8 cellular contexts compared by ENCODE assay signal in genomic region chr3:185927501-185928200, GRCh38. TPM values are rescaled to one million over a fixed set of nuclear protein-coding genes. Genes with fewer than 3 reads are reported as not detected.
A peak's percentile ranks its signal among the peaks of the same experiment; 100 is the strongest.
DNase-seq lines count a peak whose midpoint lies in the region; ATAC-seq and TF ChIP-seq lines count a peak whose summit lies in the region.

No MANE protein-coding gene starts in this region.

- H3K9me3 ChIP-seq in liver (ENCODE audit: control insufficient read depth in 4 of 4, low read length in 3 of 4) (no peaks in the 10 kb centered on the region), subcutaneous abdominal adipose tissue (ENCODE audit: control insufficient read depth in 5 of 5, low read length in 5 of 5) (no peaks in the 10 kb centered on the region)

- ATAC-seq in activated T-cell treated with anti-CD3 and anti-CD28 coated beads, Interleukin-2, amount 50 U/mL, for 72 hours (replicated peaks in 1 of 2): no peak
- ATAC-seq in activated naive CD8-positive, alpha-beta T cell treated with anti-CD3 and anti-CD28 coated beads, Interleukin-2, amount 50 U/mL, for 24 hours: peak; percentile 3
- no peak for ATAC-seq in HG03439 (IDR thresholded peaks at IDR 0.05; ENCODE audit: unreplicated experiment)
- ATAC-seq in GM21526 (IDR thresholded peaks at IDR 0.05; ENCODE audit: low FRiP score, unreplicated experiment): no peak

- peak overlapping the region; percentile 100 for H3K27ac Mint-ChIP-seq in activated T-cell treated with anti-CD3 and anti-CD28 coated beads, Interleukin-2, amount 50 U/mL, for 72 hours
- peak overlapping the region; percentile 70 for H3K27ac Mint-ChIP-seq in activated naive CD8-positive, alpha-beta T cell treated with anti-CD3 and anti-CD28 coated beads, Interleukin-2, amount 50 U/mL, for 24 hours

- H3K36me3 ChIP-seq in liver (ENCODE audit: control insufficient read depth in 4 of 4, insufficient read depth in 3 of 4, low read depth in 1 of 4, low read length in 3 of 4) (peaks cover 11 to 39% (median 31%) of the 10 kb centered on the region in 4 donors), subcutaneous abdominal adipose tissue (ENCODE audit: control insufficient read depth in 5 of 5, insufficient read depth in 5 of 5, low read length in 5 of 5) (peaks cover 27 to 50% (median 38%) of the 10 kb centered on the region in 5 donors)

- peaks cover 13 to 63% (median 58%) of the 10 kb centered on the region in 4 donors for H3K4me1 ChIP-seq in liver (ENCODE audit: control insufficient read depth in 4 of 4, insufficient read depth in 4 of 4, low read length in 3 of 4)
- H3K4me1 ChIP-seq in subcutaneous abdominal adipose tissue (ENCODE audit: control insufficient read depth in 5 of 5, insufficient read depth in 5 of 5, low read length in 5 of 5): peaks cover 7 to 71% (median 67%) of the 10 kb centered on the region in 5 donors

- no peak for DNase-seq in activated T-cell treated with anti-CD3 and anti-CD28 coated beads, Interleukin-2, amount 50 U/mL, for 72 hours
- DNase-seq in activated T-cell treated with anti-CD3 and anti-CD28 coated beads, Interleukin-2, amount 50 U/mL, for 48 hours: no peak
- DNase-seq in activated naive CD8-positive, alpha-beta T cell treated with anti-CD3 and anti-CD28 coated beads, Interleukin-2, amount 50 U/mL, for 24 hours: no peak
- DNase-seq in dedifferentiated amniotic fluid mesenchymal stem cell (ENCODE audit: extremely low spot score): no peak

- H3K27ac ChIP-seq in liver (ENCODE audit: low read depth in 1 of 2, low read length in 2 of 2): peak overlapping the region; percentile 40 to 56
- H3K27ac ChIP-seq in subcutaneous abdominal adipose tissue (ENCODE audit: low read depth, low read length): peak overlapping the region; percentile 68

- WGBS in liver: 12% methylated on average over 1 of the region's 1 CpG

- peak overlapping the region in 1 of 2 donors; percentile 19 for H3K9ac ChIP-seq in liver (ENCODE audit: low read depth in 1 of 2, low read length in 2 of 2)
- H3K9ac ChIP-seq in subcutaneous abdominal adipose tissue (ENCODE audit: low read length in 5 of 5): no peak overlapping the region

- no peak for TF ChIP-seq CTCF in liver (IDR thresholded peaks at IDR 0.05; ENCODE audit: low read depth, low read length, missing input control)

- H3K4me3 ChIP-seq in liver (ENCODE audit: low read depth in 1 of 3, low read length in 3 of 3) (no peak overlapping the region), subcutaneous abdominal adipose tissue (ENCODE audit: low read depth in 1 of 5, low read length in 5 of 5) (peak overlapping the region in 1 of 5 donors; percentile 9)

- no peaks in the 10 kb centered on the region for H3K27me3 Mint-ChIP-seq in activated T-cell treated with anti-CD3 and anti-CD28 coated beads, Interleukin-2, amount 50 U/mL, for 72 hours (ENCODE audit: low read depth)
- no peaks in the 10 kb centered on the region for H3K27me3 Mint-ChIP-seq in activated naive CD8-positive, alpha-beta T cell treated with anti-CD3 and anti-CD28 coated beads, Interleukin-2, amount 50 U/mL, for 24 hours

- peak overlapping the region; percentile 94 to 97 for H3K4me3 Mint-ChIP-seq in activated T-cell treated with anti-CD3 and anti-CD28 coated beads, Interleukin-2, amount 50 U/mL, for 72 hours
- H3K4me3 Mint-ChIP-seq in activated naive CD8-positive, alpha-beta T cell treated with anti-CD3 and anti-CD28 coated beads, Interleukin-2, amount 50 U/mL, for 24 hours: peak overlapping the region; percentile 100

- peaks cover 89% of the 10 kb centered on the region for H3K4me1 Mint-ChIP-seq in activated T-cell treated with anti-CD3 and anti-CD28 coated beads, Interleukin-2, amount 50 U/mL, for 72 hours (ENCODE audit: low read depth)
- H3K4me1 Mint-ChIP-seq in activated naive CD8-positive, alpha-beta T cell treated with anti-CD3 and anti-CD28 coated beads, Interleukin-2, amount 50 U/mL, for 24 hours: peaks cover 89% of the 10 kb centered on the region

- no peaks in the 10 kb centered on the region for H3K9me3 Mint-ChIP-seq in activated T-cell treated with anti-CD3 and anti-CD28 coated beads, Interleukin-2, amount 50 U/mL, for 72 hours
- H3K9me3 Mint-ChIP-seq in activated naive CD8-positive, alpha-beta T cell treated with anti-CD3 and anti-CD28 coated beads, Interleukin-2, amount 50 U/mL, for 24 hours: no peaks in the 10 kb centered on the region

- H3K36me3 Mint-ChIP-seq in activated T-cell treated with anti-CD3 and anti-CD28 coated beads, Interleukin-2, amount 50 U/mL, for 72 hours (ENCODE audit: insufficient read depth in 2 of 2): peaks cover 28 to 84% of the 10 kb centered on the region in 2 donors
- peaks cover 99% of the 10 kb centered on the region for H3K36me3 Mint-ChIP-seq in activated naive CD8-positive, alpha-beta T cell treated with anti-CD3 and anti-CD28 coated beads, Interleukin-2, amount 50 U/mL, for 24 hours (ENCODE audit: low read depth)

- no peak for TF ChIP-seq RAD21 in liver (IDR thresholded peaks at IDR 0.05)

- H3K27me3 ChIP-seq in liver (ENCODE audit: control insufficient read depth in 4 of 4, insufficient read depth in 4 of 4, low read length in 3 of 4) (no peaks in the 10 kb centered on the region), subcutaneous abdominal adipose tissue (ENCODE audit: control insufficient read depth in 5 of 5, insufficient read depth in 4 of 5, low read length in 5 of 5) (no peaks in the 10 kb centered on the region)

TF ChIP-seq in liver, 16 proteins besides CTCF, POLR2A, EP300 and RAD21:
- TF ChIP-seq FOXA1 (IDR thresholded peaks at IDR 0.05) (no peak), RXRA (IDR thresholded peaks at IDR 0.05) (no peak), HNF4A (conservative IDR thresholded peaks at IDR 0.05) (peak; percentile 39 to 62), JUND (IDR thresholded peaks at IDR 0.05) (peak in 1 of 2 donors; percentile 14), SP1 (IDR thresholded peaks at IDR 0.05) (no peak), FOXA2 (IDR thresholded peaks at IDR 0.05) (peak; percentile 45), EGR1 (IDR thresholded peaks at IDR 0.05; ENCODE audit: low read depth in 2 of 2) (no peak), GABPA (IDR thresholded peaks at IDR 0.05 in 1 of 2, conservative IDR thresholded peaks at IDR 0.05 in 1 of 2) (peak in 1 of 2 donors; percentile 10)

RNA-seq across cellular contexts. Expression of gene TRA2B, which starts 10.2 kb away (rescaled TPM):
- total RNA-seq in activated T-cell treated with anti-CD3 and anti-CD28 coated beads, Interleukin-2, amount 50 U/mL, for 72 hours: 100 to 1,000 TPM; 215 to 233 TPM
- 100 to 1,000 TPM in 1 of 2 donors, 10 to 100 TPM in 1; 96.2 to 106 TPM for total RNA-seq in liver
- polyA plus RNA-seq in liver: 10 to 100 TPM; 31.8 to 44.5 TPM
